Comparison of ENCODE assay signal across 26 cellular contexts in the genomic region with DNA sequence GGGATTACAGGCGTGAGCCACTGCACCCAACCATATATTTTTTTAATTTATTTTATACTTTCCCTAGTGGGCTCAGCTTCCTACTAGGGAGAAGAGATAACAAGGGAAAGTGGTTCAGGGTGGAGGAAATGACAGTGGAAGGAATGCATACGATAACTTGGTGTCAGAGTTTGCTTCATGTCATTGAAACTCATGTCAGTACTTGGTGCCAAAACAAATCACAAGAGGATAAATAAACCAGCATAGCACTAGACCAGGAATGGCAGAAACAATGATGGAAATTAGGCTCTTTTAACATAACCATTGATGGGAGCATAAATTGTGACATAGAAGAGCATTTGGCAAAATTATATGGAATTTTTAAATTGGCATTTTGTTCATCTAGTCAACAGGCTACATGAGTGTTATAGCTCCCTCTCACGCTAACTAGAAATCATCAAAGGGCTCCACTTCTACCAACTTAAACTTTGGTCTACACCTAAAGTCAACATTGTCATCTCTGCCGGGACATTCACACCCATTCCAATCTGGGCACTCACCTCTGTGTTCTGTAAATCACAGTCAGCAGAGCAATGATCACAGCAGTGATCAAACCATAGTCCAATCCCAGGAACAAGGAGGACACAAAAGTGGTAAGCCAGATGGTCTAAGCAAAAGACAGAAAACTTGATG. TPM values are rescaled to one million over a fixed set of nuclear protein-coding genes. Genes with fewer than 3 reads are reported as not detected.
"Had no signal": no experiment of that assay in that cellular context is flagged by ENCODE, and none has a peak within 500 bp of the region (broad histone marks: within the 10 kb centered on the region; RNA-seq: fewer than 3 reads in every experiment).

No MANE protein-coding gene starts in this region.

- H3K4me3 ChIP-seq: MG63, SJSA1, SK-N-MC had no signal

- H3K27ac ChIP-seq: HL-60, SJSA1, SK-N-MC had no signal

- DNase-seq: IMR-90, Karpas-422, KG1, MG63, NCI-H1092 treated with DMSO at 0.1 percent for 48 hours, NCI-H1417, NCI-H146, NCI-H1694 treated with DMSO at 0.1 percent for 48 hours, NCI-H1930, NCI-H2081, NCI-H2107, NCI-H2171, NCI-H226, NCI-H446, NCI-H510A, NCI-H524 treated with DMSO at 0.1 percent for 48 hours, NCI-H69, NCI-H774, Right ventricle myocardium superior, RPMI8226, SIG-M5 had no signal

- H3K9me3 ChIP-seq: MG63, SJSA1 had no signal

- H3K36me3 ChIP-seq: MG63, SJSA1 had no signal

- H3K4me1 ChIP-seq: SJSA1 had no signal

- FAIRE-seq: HTR-8/SVneo, RCC 7860 had no signal

- H3K27me3 ChIP-seq: MG63 had no signal

RNA-seq across cellular contexts. Expression of a gene that starts 57.4 kb away (rescaled TPM):
- total RNA-seq: IMR-90, Right ventricle myocardium superior, SJSA1 had no signal
- polyA plus RNA-seq: IMR-90 had no signal
